ENCODE assay signal across 14 cellular contexts in genomic region chr5:131530706-131531331, GRCh38.
DNase-seq lines count a peak whose midpoint lies in the region; ATAC-seq and TF ChIP-seq lines count a peak whose summit lies in the region.
"Had no signal": no experiment of that assay in that cellular context is flagged by ENCODE, and none has a peak within 500 bp of the region (broad histone marks: within the 10 kb centered on the region; RNA-seq: fewer than 3 reads in every experiment).

No MANE protein-coding gene starts in this region.

- no peak overlapping the region for H3K27ac ChIP-seq in HEK293 (ENCODE audit: extremely low read depth, low read depth, low read length)
- peak overlapping the region in 2 of 10 donors; percentile 42 to 45 for H3K27ac ChIP-seq in heart right ventricle
- H3K27ac ChIP-seq: colonic mucosa had no signal

- no peaks in the 10 kb centered on the region for H3K27me3 Mint-ChIP-seq in immature natural killer cell (ENCODE audit: low read depth in 3 of 3)

- DNase-seq in DMS 273 (lab: John Stamatoyannopoulos, UW; ENCODE audit: unreplicated experiment) (peak; percentile 17), DMS 273 treated with DMSO at 0.1 percent for 48 hours (lab: John Stamatoyannopoulos, UW) (no peak), immature natural killer cell (peak in 1 of 3 donors; percentile 22), heart right ventricle (no peak)
- DNase-seq: 8988T, activated gamma-delta T cell treated with Interleukin-2 at 50 U/mL for 16 hours, colonic mucosa, left lung had no signal

- H3K4me3 Mint-ChIP-seq in immature natural killer cell: peak overlapping the region; percentile 22 to 70 (median 41)

- H3K9me3 Mint-ChIP-seq in immature natural killer cell: no peaks in the 10 kb centered on the region

- WGBS in heart right ventricle, 2 donors: 47 to 48% methylated on average over 2 of the region's 2 CpGs

- H3K27ac Mint-ChIP-seq in immature natural killer cell: peak overlapping the region; percentile 46 to 87 (median 78)

- H3K4me1 ChIP-seq in HEK293 (ENCODE audit: control insufficient read depth, insufficient read depth, low read length): peaks cover 37% of the 10 kb centered on the region
- H3K4me1 ChIP-seq in heart right ventricle: peaks cover 0 to 59% (median 14%) of the 10 kb centered on the region in 9 donors

- H3K9me3 ChIP-seq in HEK293 (ENCODE audit: control insufficient read depth, insufficient read depth, low read depth, low read length): no peaks in the 10 kb centered on the region
- no peaks in the 10 kb centered on the region for H3K9me3 ChIP-seq in heart right ventricle
- H3K9me3 ChIP-seq: colonic mucosa, gastroesophageal sphincter, left lung had no signal

- CTCF ChIA-PET in HEK293 (lab: Yijun Ruan, JAX): no interaction called here

- peaks cover 61 to 92% of the 10 kb centered on the region in 2 donors for H3K4me1 Mint-ChIP-seq in immature natural killer cell

- no peak overlapping the region for H3K4me3 ChIP-seq in HEK293 (ENCODE audit: low read depth, low read length)
- H3K4me3 ChIP-seq in heart right ventricle: no peak overlapping the region
- H3K4me3 ChIP-seq: colonic mucosa, gastroesophageal sphincter, left lung had no signal

- intact Hi-C loops in heart right ventricle (cut with DNase I): no loop called here

- no peaks in the 10 kb centered on the region for H3K36me3 ChIP-seq in HEK293 (ENCODE audit: control insufficient read depth in 2 of 2, insufficient read depth in 1 of 2, low read length in 2 of 2)
- H3K36me3 ChIP-seq in heart right ventricle: no peaks in the 10 kb centered on the region
- H3K36me3 ChIP-seq: colonic mucosa, gastroesophageal sphincter, left lung had no signal

- POLR2A ChIA-PET in HEK293 (lab: Yijun Ruan, JAX): no interaction called here

- ATAC-seq in SK-N-SH treated with all-trans-retinoic acid at 6 μM for 48 hours (peak; percentile 21), HG03521 (IDR thresholded peaks at IDR 0.05; ENCODE audit: unreplicated experiment) (no peak), HG02884 (IDR thresholded peaks at IDR 0.05; ENCODE audit: unreplicated experiment) (no peak), heart right ventricle (no peak)
- ATAC-seq: gastroesophageal sphincter, left lung, Panc1 had no signal

- no peak for TF ChIP-seq CTCF in HEK293 (tag by site-specific recombination; IDR thresholded peaks at IDR 0.05)
- no peak for TF ChIP-seq CTCF in heart right ventricle (IDR thresholded peaks at IDR 0.05)

- H3K36me3 Mint-ChIP-seq in immature natural killer cell: no peaks in the 10 kb centered on the region

- no peaks in the 10 kb centered on the region for H3K27me3 ChIP-seq in heart right ventricle
- H3K27me3 ChIP-seq: colonic mucosa, gastroesophageal sphincter, left lung had no signal

TF ChIP-seq in HEK293, 187 proteins besides CTCF, POLR2A, EP300 and RAD21:
- TF ChIP-seq KLF1 (tag by site-specific recombination; IDR thresholded peaks at IDR 0.05) (no peak), ZNF335 (tag by site-specific recombination; conservative IDR thresholded peaks at IDR 0.05) (peak; percentile 50), ZBTB48 (tag by site-specific recombination; IDR thresholded peaks at IDR 0.05) (no peak), MZF1 (tag by site-specific recombination; IDR thresholded peaks at IDR 0.05; ENCODE audit: borderline replicate concordance) (no peak), ZNF18 (tag by site-specific recombination; IDR thresholded peaks at IDR 0.05) (no peak), ZBTB21 (tag by site-specific recombination; IDR thresholded peaks at IDR 0.05) (no peak), ZNF140 (tag by site-specific recombination; IDR thresholded peaks at IDR 0.05) (no peak), TRIM28 (IDR thresholded peaks at IDR 0.05; ENCODE audit: borderline replicate concordance, low read length) (0 out of 2 replicates have a peak, but pooled peaks have one; percentile 45), YY1 (tag by site-specific recombination; IDR thresholded peaks at IDR 0.05) (no peak), ZNF324 (tag by site-specific recombination; IDR thresholded peaks at IDR 0.05) (no peak), ZNF776 (tag by site-specific recombination; IDR thresholded peaks at IDR 0.05; ENCODE audit: borderline replicate concordance) (no peak), SCRT2 (tag by site-specific recombination; IDR thresholded peaks at IDR 0.05) (no peak), ZNF184 (tag by site-specific recombination; IDR thresholded peaks at IDR 0.05) (no peak), KLF10 (tag by site-specific recombination; IDR thresholded peaks at IDR 0.05) (no peak), EGR2 (tag by site-specific recombination; IDR thresholded peaks at IDR 0.05; ENCODE audit: low read depth) (no peak)

TF ChIP-seq in SK-N-SH treated with all-trans-retinoic acid at 6 μM for 48 hours, 23 proteins besides CTCF, POLR2A, EP300 and RAD21:
- TF ChIP-seq ZNF8 (CRISPR knock-in tag; IDR thresholded peaks at IDR 0.05) (no peak), ESRRG (CRISPR knock-in tag; IDR thresholded peaks at IDR 0.05) (no peak), RARB (CRISPR knock-in tag; IDR thresholded peaks at IDR 0.05) (no peak), POU6F1 (CRISPR knock-in tag; IDR thresholded peaks at IDR 0.05; ENCODE audit: borderline replicate concordance, low read depth) (no peak), PATZ1 (CRISPR knock-in tag; IDR thresholded peaks at IDR 0.05; ENCODE audit: borderline replicate concordance) (no peak), ZNF70 (CRISPR knock-in tag; IDR thresholded peaks at IDR 0.05) (no peak), CSRNP3 (CRISPR knock-in tag; IDR thresholded peaks at IDR 0.05) (no peak)
TF ChIP-seq in SK-N-SH treated with all-trans-retinoic acid at 6 μM for 48 hours: peak in this region for 0.
